8 cellular contexts compared by ENCODE assay signal in the genomic region with DNA sequence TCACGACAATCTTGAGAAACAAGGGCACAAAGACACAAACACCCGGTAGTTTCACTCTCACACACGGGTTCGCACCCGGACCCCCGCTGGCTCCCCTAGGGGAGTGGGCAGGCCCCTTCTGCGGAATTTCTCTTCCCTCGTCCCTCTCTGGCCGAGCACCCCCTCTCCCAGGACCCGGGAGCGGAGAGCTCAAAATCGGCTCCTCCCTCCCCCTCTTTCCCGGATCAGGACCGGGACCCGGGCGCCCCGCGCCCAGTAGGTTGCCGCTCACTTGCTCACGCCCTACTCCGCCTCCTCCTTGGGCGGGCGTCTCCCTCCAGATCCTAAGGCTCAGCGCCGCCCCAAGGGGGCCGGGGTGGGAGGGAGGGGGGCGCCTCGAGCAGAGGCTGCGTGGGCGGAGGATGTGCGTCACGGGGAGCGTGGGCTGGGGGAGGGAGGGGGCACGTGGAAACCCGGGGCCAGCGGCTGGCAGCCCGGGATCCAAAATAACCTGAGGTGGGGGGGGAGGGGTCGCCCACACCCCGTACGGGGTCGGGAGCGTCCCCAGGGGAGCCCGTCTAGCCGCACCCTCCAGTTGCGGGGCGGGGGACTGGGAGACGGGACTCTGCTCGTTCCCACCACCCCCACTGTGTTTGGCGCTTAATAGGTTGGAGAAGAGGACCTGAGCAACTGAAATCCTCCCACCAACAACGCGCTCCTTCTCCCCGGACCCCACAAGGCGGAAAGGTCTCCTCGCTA.
DNase-seq lines count a peak whose midpoint lies in the region.

No MANE protein-coding gene starts in this region.

- in situ Hi-C loops in HAP-1 (cut with MboI; ENCODE audit: low sequenced_read_pairs): no loop called here

- peaks cover 18% of the 10 kb centered on the region for H3K4me1 ChIP-seq in HAP-1

- no peaks in the 10 kb centered on the region for H3K9me3 ChIP-seq in HAP-1

- H3K27ac ChIP-seq in layer of hippocampus (ENCODE audit: low read depth, low read length): peak overlapping the region; percentile 98

- peak; percentile 86 for DNase-seq in GDM1 (lab: John Stamatoyannopoulos, UW)
- DNase-seq in HAP-1 (ENCODE audit: low spot score in 2 of 2): peak; percentile 59 to 84
- DNase-seq in NAMALWA (ENCODE audit: low spot score): peak; percentile 80
- peak; percentile 91 for DNase-seq in activated CD4-positive, alpha-beta T cell treated with anti-CD3 and anti-CD28 coated beads for 1 hour
- peak; percentile 70 for DNase-seq in cerebellar cortex (ENCODE audit: low spot score)
- peak; percentile 75 to 94 (median 92) for DNase-seq in stimulated activated CD4-positive, alpha-beta T cell treated with anti-CD3 and anti-CD28 coated beads, Interleukin-1b, Interleukin-23, amount 100 ng/mL, for 24 hours (ENCODE audit: low read depth in 4 of 4, low spot score in 1 of 4)
- DNase-seq in 8988T: no peak

- no peaks in the 10 kb centered on the region for H3K27me3 ChIP-seq in HAP-1 (ENCODE audit: low read depth)
- no peaks in the 10 kb centered on the region for H3K27me3 ChIP-seq in layer of hippocampus (ENCODE audit: control insufficient read depth, insufficient read depth, low read length)

- H3K4me3 ChIP-seq in HAP-1: peak overlapping the region; percentile 55

- peaks cover 5% of the 10 kb centered on the region for H3K36me3 ChIP-seq in HAP-1 (replicated peaks)
